8 cellular contexts compared by ENCODE assay signal in genomic region chr6:166343157-166343502, GRCh38. TPM values are rescaled to one million over a fixed set of nuclear protein-coding genes. Genes with fewer than 3 reads are reported as not detected.
DNase-seq lines count a peak whose midpoint lies in the region; ATAC-seq and TF ChIP-seq lines count a peak whose summit lies in the region.

No MANE protein-coding gene starts in this region.

- DNase-seq in AG09309 (ENCODE audit: low read depth) (no peak), inferior parietal cortex (ENCODE audit: extremely low spot score) (peak; percentile 33), testis (no peak), NCI-H345 (lab: John Stamatoyannopoulos, UW) (no peak), RKO (ENCODE audit: low spot score) (no peak)
- DNase-seq in activated CD8-positive, alpha-beta T cell treated with anti-CD3 and anti-CD28 coated beads for 36 hours, result no peak

- no peak for TF ChIP-seq CTCF in AG09309 (IDR thresholded peaks at IDR 0.05; ENCODE audit: control insufficient read depth, insufficient read depth, low read depth, low read length, missing control alignments)
- no peak for TF ChIP-seq CTCF in activated CD8-positive, alpha-beta T cell treated with anti-CD3 and anti-CD28 coated beads for 36 hours (IDR thresholded peaks at IDR 0.05)
- no peak for TF ChIP-seq CTCF in testis (IDR thresholded peaks at IDR 0.05)

- peak overlapping the region; percentile 85 to 86 for H3K27ac ChIP-seq in testis

- intact Hi-C loops in activated CD8-positive, alpha-beta T cell treated with anti-CD3 and anti-CD28 coated beads for 36 hours (cut with micrococcal nuclease), result loop anchor here (5.0 kb wide), 1 partner anchor 39 kb away; the partner anchor contains the start of gene MPC1
- intact Hi-C loops in testis (cut with DNase I; ENCODE audit: low total_unique reads), result no loop called here

- peak overlapping the region; percentile 85 for H3K27ac Mint-ChIP-seq in activated CD8-positive, alpha-beta T cell treated with anti-CD3 and anti-CD28 coated beads for 36 hours

- H3K36me3 Mint-ChIP-seq in activated CD8-positive, alpha-beta T cell treated with anti-CD3 and anti-CD28 coated beads for 36 hours (ENCODE audit: low read depth), result peaks cover 3% of the 10 kb centered on the region

- TF ChIP-seq POLR2A in testis (IDR thresholded peaks at IDR 0.05), result no peak

- ATAC-seq in GM19043 (IDR thresholded peaks at IDR 0.05; ENCODE audit: low read depth, unreplicated experiment) (peak; percentile 23), HG03432 (IDR thresholded peaks at IDR 0.05; ENCODE audit: unreplicated experiment) (peak; percentile 18)
- no peak for ATAC-seq in activated CD8-positive, alpha-beta T cell treated with anti-CD3 and anti-CD28 coated beads for 36 hours

- H3K9me3 Mint-ChIP-seq in activated CD8-positive, alpha-beta T cell treated with anti-CD3 and anti-CD28 coated beads for 36 hours, result no peaks in the 10 kb centered on the region

- H3K36me3 ChIP-seq in testis (ENCODE audit: low read depth, missing control alignments), result no peaks in the 10 kb centered on the region

- CTCF ChIA-PET in activated CD8-positive, alpha-beta T cell treated with anti-CD3 and anti-CD28 coated beads for 36 hours (lab: Charles Lee), result interaction anchor here (2.4 kb wide), 1 partner anchor 38 kb away, joined by 18 read pairs; no protein-coding TSS in a partner anchor

- H3K4me1 ChIP-seq in testis, result peaks cover 16% of the 10 kb centered on the region

- peak overlapping the region; percentile 90 for H3K4me3 Mint-ChIP-seq in activated CD8-positive, alpha-beta T cell treated with anti-CD3 and anti-CD28 coated beads for 36 hours

- whole genome bisulfite sequencing in testis, 2 donors, result 34 to 35% methylated on average over 3 of the region's 3 CpGs

- no peaks in the 10 kb centered on the region for H3K9me3 ChIP-seq in testis

- H3K27me3 Mint-ChIP-seq in activated CD8-positive, alpha-beta T cell treated with anti-CD3 and anti-CD28 coated beads for 36 hours, result no peaks in the 10 kb centered on the region

- no peaks in the 10 kb centered on the region for H3K27me3 ChIP-seq in testis

- H3K4me1 Mint-ChIP-seq in activated CD8-positive, alpha-beta T cell treated with anti-CD3 and anti-CD28 coated beads for 36 hours (ENCODE audit: low read depth), result peaks cover 12% of the 10 kb centered on the region

- POLR2A ChIA-PET in activated CD8-positive, alpha-beta T cell treated with anti-CD3 and anti-CD28 coated beads for 36 hours (lab: Charles Lee), result interaction anchor here (2.0 to 2.2 kb wide), 2 partner anchors 9 to 16 kb away, joined by 7 to 11 read pairs; no protein-coding TSS in a partner anchor

- H3K4me3 ChIP-seq in AG09309 (ENCODE audit: control insufficient read depth, low read depth, low read length) (peak overlapping the region; percentile 95), testis (peak overlapping the region; percentile 89 to 97)

RNA-seq across cellular contexts. Expression of gene SFT2D1, which starts 0.8 kb away (rescaled TPM):
- total RNA-seq in activated CD8-positive, alpha-beta T cell treated with anti-CD3 and anti-CD28 coated beads for 36 hours, result 10 to 100 TPM; 39.0 to 42.6 TPM
- 10 to 100 TPM; 45.7 to 64.6 TPM for total RNA-seq in testis
- polyA plus RNA-seq in testis (ENCODE audit: insufficient read depth, low read depth, low replicate concordance), result 68.3 TPM

RNA-seq across cellular contexts. Expression of gene PRR18, which starts 34.9 kb away (rescaled TPM):
- under 1 TPM; 0.23 to 0.27 TPM for total RNA-seq in activated CD8-positive, alpha-beta T cell treated with anti-CD3 and anti-CD28 coated beads for 36 hours
- total RNA-seq in testis, result under 1 TPM; 0.39 to 0.62 TPM
- 0.16 TPM for polyA plus RNA-seq in testis (ENCODE audit: insufficient read depth, low read depth, low replicate concordance)

RNA-seq across cellular contexts. Expression of gene MPC1, which starts 39.6 kb away (rescaled TPM):
- 10 to 100 TPM; 17.4 to 20.3 TPM for total RNA-seq in activated CD8-positive, alpha-beta T cell treated with anti-CD3 and anti-CD28 coated beads for 36 hours
- 10 to 100 TPM; 22.5 to 24.0 TPM for total RNA-seq in testis
- 54.2 TPM for polyA plus RNA-seq in testis (ENCODE audit: insufficient read depth, low read depth, low replicate concordance)
